Comparison of ENCODE assay signal across 19 cellular contexts in the genomic region with DNA sequence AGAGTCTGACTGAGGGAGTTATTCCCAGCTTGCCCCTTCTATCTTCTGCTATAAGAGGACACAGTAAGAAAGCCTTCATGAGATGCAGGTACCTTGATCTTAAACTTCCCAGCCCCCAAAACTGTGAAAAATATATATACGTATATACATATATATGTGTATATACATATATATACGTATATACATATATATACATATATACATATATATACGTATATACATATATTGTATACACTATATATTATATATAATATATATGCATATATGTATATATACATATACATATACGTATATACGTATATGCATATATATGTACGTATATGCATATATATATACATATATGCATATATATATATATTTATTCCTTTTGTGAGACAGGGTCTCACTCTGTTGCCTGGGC. TPM values are rescaled to one million over a fixed set of nuclear protein-coding genes. Genes with fewer than 3 reads are reported as not detected.
A peak's percentile ranks its signal among the peaks of the same experiment; 100 is the strongest.
DNase-seq lines count a peak whose midpoint lies in the region; ATAC-seq, FAIRE-seq and TF ChIP-seq lines count a peak whose summit lies in the region.
"Had no signal": no experiment of that assay in that cellular context is flagged by ENCODE, and none has a peak within 500 bp of the region (broad histone marks: within the 10 kb centered on the region; RNA-seq: fewer than 3 reads in every experiment).

No MANE protein-coding gene starts in this region.

- peaks cover 58% of the 10 kb centered on the region for H3K4me1 Mint-ChIP-seq in activated CD4-positive, alpha-beta T cell treated with anti-CD3 and anti-CD28 coated beads, Interleukin-2, amount 10 ng/mL, durations not matched to agents 7 days and 5 days
- H3K4me1 Mint-ChIP-seq in activated CD4-positive, alpha-beta T cell treated with anti-CD3 and anti-CD28 coated beads, Interleukin-2, amount 10 ng/mL, durations not matched to agents 24 days and 14 days: peaks cover 47% of the 10 kb centered on the region

- H3K79me2 ChIP-seq in OCI-LY3 (ENCODE audit: low read length) (peaks cover 98% of the 10 kb centered on the region), K562 (ENCODE audit: control insufficient read depth, insufficient read depth, low read length) (peaks cover 99% of the 10 kb centered on the region)

- TF ChIP-seq POLR2A in K562 (conservative IDR thresholded peaks at IDR 0.05) (no peak), suprapubic skin (IDR thresholded peaks at IDR 0.05) (no peak)

- H3K4me3 Mint-ChIP-seq in activated CD4-positive, alpha-beta T cell treated with anti-CD3 and anti-CD28 coated beads, Interleukin-2, amount 10 ng/mL, durations not matched to agents 7 days and 5 days: no peak overlapping the region
- no peak overlapping the region for H3K4me3 Mint-ChIP-seq in activated CD4-positive, alpha-beta T cell treated with anti-CD3 and anti-CD28 coated beads, Interleukin-2, amount 10 ng/mL, durations not matched to agents 24 days and 14 days
- H3K4me3 Mint-ChIP-seq: B cell; CD8-positive, alpha-beta T cell; HFFc6 had no signal

- peaks cover 44% of the 10 kb centered on the region for H3K36me3 Mint-ChIP-seq in activated CD4-positive, alpha-beta T cell treated with anti-CD3 and anti-CD28 coated beads, Interleukin-2, amount 10 ng/mL, durations not matched to agents 7 days and 5 days (ENCODE audit: low read depth)
- H3K36me3 Mint-ChIP-seq in activated CD4-positive, alpha-beta T cell treated with anti-CD3 and anti-CD28 coated beads, Interleukin-2, amount 10 ng/mL, durations not matched to agents 24 days and 14 days (ENCODE audit: low read depth): peaks cover 41% of the 10 kb centered on the region

- FAIRE-seq in K562 (lab: Jason Lieb, UNC): no peak
- FAIRE-seq: HTR-8/SVneo had no signal

- TF ChIP-seq EP300 in K562 (IDR thresholded peaks at IDR 0.05; ENCODE audit: low read length) (no peak), suprapubic skin (IDR thresholded peaks at IDR 0.05) (no peak)

- H3K27ac ChIP-seq in OCI-LY3 (ENCODE audit: low read length): peak overlapping the region; percentile 98
- no peak overlapping the region for H3K27ac ChIP-seq in K562 (ENCODE audit: extremely low read depth, low read depth, low read length)
- H3K27ac ChIP-seq in suprapubic skin: no peak overlapping the region

- H2AFZ ChIP-seq in OCI-LY3 (ENCODE audit: low read depth, low read length) (no peak overlapping the region), K562 (ENCODE audit: low read depth, low read length) (no peak overlapping the region)

- H4K20me1 ChIP-seq in OCI-LY3 (ENCODE audit: insufficient read depth, low read length): peaks cover 61% of the 10 kb centered on the region
- H4K20me1 ChIP-seq in K562 (replicated peaks; ENCODE audit: control insufficient read depth, insufficient read depth, low read length): peaks cover 60% of the 10 kb centered on the region

- H3K9me3 Mint-ChIP-seq in activated CD4-positive, alpha-beta T cell treated with anti-CD3 and anti-CD28 coated beads, Interleukin-2, amount 10 ng/mL, durations not matched to agents 7 days and 5 days: peaks cover 18% of the 10 kb centered on the region
- H3K9me3 Mint-ChIP-seq in activated CD4-positive, alpha-beta T cell treated with anti-CD3 and anti-CD28 coated beads, Interleukin-2, amount 10 ng/mL, durations not matched to agents 24 days and 14 days: peaks cover 9% of the 10 kb centered on the region

- CTCF ChIA-PET in activated CD4-positive, alpha-beta T cell treated with anti-CD3 and anti-CD28 coated beads, Interleukin-2, amount 10 ng/mL, durations not matched to agents 7 days and 5 days (lab: Charles Lee): no interaction called here
- CTCF ChIA-PET in K562 (lab: Yijun Ruan, JAX; ENCODE audit: low intra/inter-chr PET ratio): no interaction called here

- H3K36me3 ChIP-seq in OCI-LY3 (replicated peaks; ENCODE audit: low read depth, low read length): peaks cover 13% of the 10 kb centered on the region
- H3K36me3 ChIP-seq in K562 (ENCODE audit: control insufficient read depth, insufficient read depth, low read length): peaks cover 26% of the 10 kb centered on the region
- no peaks in the 10 kb centered on the region for H3K36me3 ChIP-seq in mucosa of descending colon (ENCODE audit: low read depth)
- H3K36me3 ChIP-seq in suprapubic skin: no peaks in the 10 kb centered on the region

- H3K4me1 ChIP-seq in OCI-LY3 (ENCODE audit: low read length) (peaks cover 92% of the 10 kb centered on the region), K562 (replicated peaks in 1 of 2; ENCODE audit: control insufficient read depth in 2 of 2, insufficient read depth in 2 of 2, low read length in 2 of 2) (peaks cover 28 to 42% of the 10 kb centered on the region in 2 experiments; a peak in 4 of 5 replicates), mucosa of descending colon (ENCODE audit: low read depth) (no peaks in the 10 kb centered on the region), suprapubic skin (peaks cover 4% of the 10 kb centered on the region)

- H3K4me2 ChIP-seq in OCI-LY3 (ENCODE audit: low read length) (peak overlapping the region; percentile 87), K562 (ENCODE audit: insufficient read depth, low read length) (no peak overlapping the region)

- H3K27me3 ChIP-seq in OCI-LY3 (ENCODE audit: low read depth, low read length) (no peaks in the 10 kb centered on the region), K562 (ENCODE audit: control insufficient read depth in 2 of 2, insufficient read depth in 2 of 2, low read length in 2 of 2) (no peaks in the 10 kb centered on the region), suprapubic skin (no peaks in the 10 kb centered on the region)
- H3K27me3 ChIP-seq: BLaER1 treated with 17β-estradiol and CSF1 and Interleukin-3, amounts not matched to agents 10 nM and 100 nM had no signal

- peak overlapping the region; percentile 74 for H3K4me3 ChIP-seq in OCI-LY3 (ENCODE audit: low read length)
- H3K4me3 ChIP-seq in K562: no peak overlapping the region
- H3K4me3 ChIP-seq in mucosa of descending colon: no peak overlapping the region
- no peak overlapping the region for H3K4me3 ChIP-seq in suprapubic skin
- H3K4me3 ChIP-seq: BLaER1 treated with 17β-estradiol and CSF1 and Interleukin-3, amounts not matched to agents 10 nM and 100 nM had no signal

- TF ChIP-seq CTCF in OCI-LY3 (IDR thresholded peaks at IDR 0.05; ENCODE audit: low read depth, low read length) (no peak), K562 (IDR thresholded peaks at IDR 0.05 in 2 of 3, conservative IDR thresholded peaks at IDR 0.05 in 1 of 3; ENCODE audit: insufficient read depth in 2 of 3, low read depth in 1 of 3, low read length in 3 of 3) (no peak), mucosa of descending colon (IDR thresholded peaks at IDR 0.05) (no peak), suprapubic skin (IDR thresholded peaks at IDR 0.05) (no peak)

- H3K9ac ChIP-seq in OCI-LY3 (ENCODE audit: low read length) (peak overlapping the region; percentile 61; the same call in 1 of the 2 replicates), K562 (ENCODE audit: insufficient read depth in 1 of 2, low read depth in 2 of 2, low read length in 2 of 2) (no peak overlapping the region)
- H3K9ac ChIP-seq: BLaER1 treated with 17β-estradiol and CSF1 and Interleukin-3, amounts not matched to agents 10 nM and 100 nM had no signal

- BruUV-seq in K562 (replicated peaks; lab: Mats Ljungman, UMichigan): no TSS peak

- H3K27ac Mint-ChIP-seq in activated CD4-positive, alpha-beta T cell treated with anti-CD3 and anti-CD28 coated beads, Interleukin-2, amount 10 ng/mL, durations not matched to agents 7 days and 5 days: peak overlapping the region; percentile 34
- H3K27ac Mint-ChIP-seq in activated CD4-positive, alpha-beta T cell treated with anti-CD3 and anti-CD28 coated beads, Interleukin-2, amount 10 ng/mL, durations not matched to agents 24 days and 14 days: no peak overlapping the region
- H3K27ac Mint-ChIP-seq: B cell; CD8-positive, alpha-beta T cell; HFFc6 had no signal

- H3K9me3 ChIP-seq in OCI-LY3 (ENCODE audit: insufficient read depth, low read length) (no peaks in the 10 kb centered on the region), K562 (replicated peaks; ENCODE audit: control insufficient read depth, insufficient read depth, low read depth, low read length) (no peaks in the 10 kb centered on the region), mucosa of descending colon (peaks cover 7% of the 10 kb centered on the region), suprapubic skin (peaks cover 11% of the 10 kb centered on the region)

- no peak for TF ChIP-seq RAD21 in K562 (CRISPR knock-in tag; conservative IDR thresholded peaks at IDR 0.05 in 1 of 2, IDR thresholded peaks at IDR 0.05 in 1 of 2)

- 94% methylated on average over 6 of the region's 6 CpGs for WGBS in K562 (ENCODE audit: insufficient coverage, low coverage, missing lambda C conversion rate)
- 95% methylated on average over 6 of the region's 6 CpGs for WGBS in suprapubic skin

- no peak for DNase-seq in activated CD4-positive, alpha-beta T cell treated with anti-CD3 and anti-CD28 coated beads, Interleukin-2, amount 10 ng/mL, durations not matched to agents 7 days and 5 days
- no peak for DNase-seq in activated CD4-positive, alpha-beta T cell treated with anti-CD3 and anti-CD28 coated beads, Interleukin-2, amount 10 ng/mL, durations not matched to agents 24 days and 14 days
- DNase-seq in K562 (ENCODE audit: extremely low read depth in 1 of 4, low spot score in 3 of 4) (no peak), mucosa of descending colon (no peak), SW 1271 (lab: John Stamatoyannopoulos, UW) (no peak), suprapubic skin (ENCODE audit: low spot score in 2 of 2) (no peak)
- DNase-seq: 8988T; Calu3; CD8-positive, alpha-beta T cell; GF-D8; GOT3; H7; HFFc6; IMR-90 had no signal

- no peaks in the 10 kb centered on the region for H3K9me1 ChIP-seq in K562 (ENCODE audit: control insufficient read depth, insufficient read depth, low read length)

- POLR2A ChIA-PET in activated CD4-positive, alpha-beta T cell treated with anti-CD3 and anti-CD28 coated beads, Interleukin-2, amount 10 ng/mL, durations not matched to agents 7 days and 5 days (lab: Charles Lee): no interaction called here
- POLR2A ChIA-PET in K562 (lab: Yijun Ruan, JAX): interaction anchor here (0.9 to 1.1 kb wide), 2 partner anchors 13 to 14 kb away, joined by 3 to 4 read pairs; no protein-coding TSS in a partner anchor

- in situ Hi-C loops in K562 (cut with MboI): no loop called here

- H3K27me3 Mint-ChIP-seq in activated CD4-positive, alpha-beta T cell treated with anti-CD3 and anti-CD28 coated beads, Interleukin-2, amount 10 ng/mL, durations not matched to agents 7 days and 5 days: no peaks in the 10 kb centered on the region
- H3K27me3 Mint-ChIP-seq in activated CD4-positive, alpha-beta T cell treated with anti-CD3 and anti-CD28 coated beads, Interleukin-2, amount 10 ng/mL, durations not matched to agents 24 days and 14 days: no peaks in the 10 kb centered on the region
- H3K27me3 Mint-ChIP-seq: B cell had no signal

- intact Hi-C loops in activated CD4-positive, alpha-beta T cell treated with anti-CD3 and anti-CD28 coated beads, Interleukin-2, amount 10 ng/mL, durations not matched to agents 24 days and 14 days (cut with micrococcal nuclease): no loop called here
- intact Hi-C loops in K562 (cut with micrococcal nuclease): no loop called here
- intact Hi-C loops in mucosa of descending colon (cut with DNase I, micrococcal nuclease): no loop called here

- ATAC-seq in K562 (no peak), mucosa of descending colon (no peak)
- ATAC-seq: CD8-positive, alpha-beta T cell; HCT116 had no signal

RNA-seq across cellular contexts. Expression of gene EZH2, which starts 17.7 kb away (rescaled TPM):
- total RNA-seq in activated CD4-positive, alpha-beta T cell treated with anti-CD3 and anti-CD28 coated beads, Interleukin-2, amount 10 ng/mL, durations not matched to agents 7 days and 5 days: 100 to 1,000 TPM; 120 to 128 TPM
- total RNA-seq in activated CD4-positive, alpha-beta T cell treated with anti-CD3 and anti-CD28 coated beads, Interleukin-2, amount 10 ng/mL, durations not matched to agents 24 days and 14 days: 120 and 126 TPM in 2 replicates
- 140 and 431 TPM in 2 replicates for total RNA-seq in K562 (2011; cell fraction: chromatin; rRNA removed; ENCODE audit: low replicate concordance)
- 73.7 and 105 TPM in 2 replicates for total RNA-seq in K562 (2011; cell fraction: nucleolus; rRNA removed)
- 141 and 150 TPM in 2 replicates for total RNA-seq in K562 (2011; cell fraction: nucleoplasm; rRNA removed)
- 93.8 and 109 TPM in 2 replicates for total RNA-seq in K562 (2014; rRNA removed)
- 98.6 and 116 TPM in 2 replicates for total RNA-seq in K562 (2014; rRNA removed; fragmentation: Illumina TruSeq; extraction: Trizol)
- 82.7 and 88.5 TPM in 2 replicates for total RNA-seq in K562 (2015; rRNA removed; fragmentation: Illumina TruSeq; extraction: Trizol)
- 109 and 118 TPM in 2 replicates for total RNA-seq in K562 (2021)
- polyA plus RNA-seq in K562 (2011; rRNA removed): 172 and 175 TPM in 2 replicates
- polyA plus RNA-seq in K562 (2011; cell fraction: cytosol; rRNA removed): 52.3 and 86.8 TPM in 2 replicates
- 308 and 479 TPM in 2 replicates for polyA plus RNA-seq in K562 (2011; cell fraction: nucleus; rRNA removed)
- 96.3 and 101 TPM in 2 replicates for polyA plus RNA-seq in K562 (2012)
- 146 and 170 TPM in 2 replicates for polyA plus RNA-seq in K562 (2014; fragmentation: Illumina TruSeq; extraction: Trizol)
- polyA plus RNA-seq in K562 (2014; fragmentation: Nextera tagmentation; extraction: Ambion mirVana): 10 to 100 TPM; 48.7 to 63.0 TPM
- polyA plus RNA-seq in K562 (2014; rRNA removed): 137 and 157 TPM in 2 replicates
- 123 and 134 TPM in 2 replicates for polyA minus RNA-seq in K562 (2011; rRNA and poly(A)+ RNA removed)
- 54.2 and 59.2 TPM in 2 replicates for polyA minus RNA-seq in K562 (2011; cell fraction: cytosol; rRNA and poly(A)+ RNA removed)
- polyA minus RNA-seq in K562 (2011; cell fraction: nucleus; rRNA and poly(A)+ RNA removed): 83.7 and 175 TPM in 2 replicates
- total RNA-seq in mucosa of descending colon: 10 to 100 TPM in 2 of 3 donors, 1 to 10 TPM in 1; 4.7 to 18.1 (median 10.5) TPM
- 10 to 100 TPM in 1 of 4 donors, 1 to 10 TPM in 3; 6.8 to 22.4 (median 8.2) TPM for total RNA-seq in suprapubic skin
